ENCODE assay signal across 10 cellular contexts in the genomic region with DNA sequence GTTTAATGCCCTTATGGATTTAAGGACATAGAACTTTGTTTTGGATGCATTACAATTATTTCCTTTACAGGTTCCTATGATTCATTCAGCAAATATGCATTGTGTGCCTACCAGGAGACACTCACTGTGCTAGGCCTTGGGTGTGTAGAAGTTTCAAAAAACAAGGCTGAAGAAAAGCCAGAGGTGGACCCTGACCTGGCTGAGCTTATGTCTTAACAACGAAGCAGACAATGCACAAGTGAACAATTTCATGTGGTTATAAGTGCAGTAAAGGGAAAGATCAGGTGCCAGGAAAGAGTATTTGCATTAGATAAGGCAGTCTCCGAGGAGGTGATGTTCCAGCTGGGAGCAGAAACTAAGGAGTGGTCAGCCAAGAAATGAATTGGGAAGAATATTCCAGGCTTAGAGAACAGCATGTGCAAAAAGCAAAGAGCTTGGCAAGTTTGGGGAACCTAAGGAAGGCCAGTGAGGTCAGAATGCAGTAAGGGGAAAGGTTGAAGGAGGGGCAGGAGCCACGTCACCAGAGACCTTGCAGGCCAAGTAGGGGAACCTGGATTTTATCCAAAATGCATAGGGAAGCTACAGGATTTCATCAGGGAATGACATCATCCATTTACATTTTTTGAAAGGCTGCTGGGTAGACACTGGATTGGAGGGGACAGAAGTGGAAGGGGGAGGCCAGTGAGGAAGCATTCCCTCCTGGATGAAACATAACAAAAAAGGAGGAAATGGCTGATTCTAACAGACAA.
DNase-seq lines count a peak whose midpoint lies in the region; TF ChIP-seq lines count a peak whose summit lies in the region.
"Had no signal": no experiment of that assay in that cellular context is flagged by ENCODE, and none has a peak within 500 bp of the region (broad histone marks: within the 10 kb centered on the region; RNA-seq: fewer than 3 reads in every experiment).

No MANE protein-coding gene starts in this region.

- peaks cover 13% of the 10 kb centered on the region for H3K79me1 ChIP-seq in mesendoderm (ENCODE audit: low read length)

- no peak overlapping the region for H4K8ac ChIP-seq in mesendoderm (ENCODE audit: low read depth, low read length)

- H3K4me1 ChIP-seq in mesendoderm (ENCODE audit: control insufficient read depth, low read depth, low read length) = peaks cover 13% of the 10 kb centered on the region
- H3K4me1 ChIP-seq in adrenal gland (replicated peaks in 1 of 2) = peaks cover 0 to 12% of the 10 kb centered on the region in 2 donors

- H3K9me3 ChIP-seq in AG04450 (ENCODE audit: control insufficient read depth, insufficient read depth, low read length) = no peaks in the 10 kb centered on the region
- no peaks in the 10 kb centered on the region for H3K9me3 ChIP-seq in adrenal gland (replicated peaks in 1 of 3)

- peak overlapping the region; percentile 43 for H3K18ac ChIP-seq in mesendoderm (ENCODE audit: low read length)

- no peak overlapping the region for H3K4me2 ChIP-seq in mesendoderm (ENCODE audit: low read length)

- no peak for TF ChIP-seq CTCF in AG04450 (IDR thresholded peaks at IDR 0.05; ENCODE audit: low read depth, low read length)
- TF ChIP-seq CTCF in adrenal gland (IDR thresholded peaks at IDR 0.05) = no peak

- H3K27me3 ChIP-seq in AG04450 (ENCODE audit: control insufficient read depth, insufficient read depth, low read length) = no peaks in the 10 kb centered on the region
- H3K27me3 ChIP-seq in mesendoderm (ENCODE audit: insufficient read depth, low read length, poor library complexity) = no peaks in the 10 kb centered on the region
- H3K27me3 ChIP-seq in adrenal gland = no peaks in the 10 kb centered on the region

- H3K36me3 ChIP-seq in mesendoderm (ENCODE audit: control insufficient read depth, insufficient read depth, low read length) (no peaks in the 10 kb centered on the region), adrenal gland (replicated peaks in 1 of 2) (no peaks in the 10 kb centered on the region)

- CTCF ChIA-PET in AG04450 (lab: Charles Lee) = no interaction called here

- H3K4ac ChIP-seq in mesendoderm (ENCODE audit: low read depth, low read length) = no peak overlapping the region

- no peak overlapping the region for H2BK15ac ChIP-seq in mesendoderm (replicated peaks; ENCODE audit: low read depth)

- H2BK120ac ChIP-seq in mesendoderm (ENCODE audit: low read depth, low read length) = peak overlapping the region; percentile 70

- H3K9ac ChIP-seq in mesendoderm (ENCODE audit: low read length) = no peak overlapping the region

- POLR2A ChIA-PET in AG04450 (lab: Yijun Ruan, JAX) = no interaction called here

- no CpG with 5 or more reads among the region's 3 CpGs for WGBS in mesendoderm (ENCODE audit: extremely low coverage, insufficient coverage, low lambda C conversion rate)
- WGBS in adrenal gland, 4 donors = 42 to 50% (median 47%) methylated on average over 3 of the region's 3 CpGs

- no peak overlapping the region for H2AK5ac ChIP-seq in mesendoderm (ENCODE audit: low read length)

- TF ChIP-seq POLR2A in adrenal gland (IDR thresholded peaks at IDR 0.05) = no peak

- H3K23ac ChIP-seq in mesendoderm (ENCODE audit: low read length) = peak overlapping the region; percentile 66

- no peak overlapping the region for H4K5ac ChIP-seq in mesendoderm (ENCODE audit: low read length)

- H2BK5ac ChIP-seq in mesendoderm (ENCODE audit: low read length) = no peak overlapping the region

- H3K79me2 ChIP-seq in mesendoderm (ENCODE audit: control insufficient read depth, insufficient read depth, low read length) = peaks cover 17% of the 10 kb centered on the region

- DNase-seq in AG04450 (ENCODE audit: low read depth, low spot score) (peak; percentile 53), NCI-H69 (lab: John Stamatoyannopoulos, UW) (peak; percentile 33), epithelial cell of prostate (ENCODE audit: low read depth, low spot score) (peak; percentile 44), mesendoderm (peak; percentile 65), T-helper 2 cell (no peak), anterior cingulate cortex (lab: John Stamatoyannopoulos, UW) (no peak), adrenal gland (no peak)
- DNase-seq in activated naive CD4-positive, alpha-beta T cell treated with anti-CD3 and anti-CD28 coated beads, Interleukin-2, amount 50 U/mL, for 16 hours = no peak
- DNase-seq: CD4-positive, CD25-positive, alpha-beta regulatory T cell; NK-92 treated with Interleukin-12 subunit alpha and Interleukin-12 subunit beta, amount 100 ng/mL, for 24 hours had no signal

- peak overlapping the region; percentile 9 for H3K56ac ChIP-seq in mesendoderm (ENCODE audit: low read length)

- H3K4me3 ChIP-seq in AG04450 (ENCODE audit: low read depth, low read length) (no peak overlapping the region), mesendoderm (ENCODE audit: low read length) (no peak overlapping the region), adrenal gland (no peak overlapping the region)

- peak overlapping the region; percentile 86 for H3K27ac ChIP-seq in AG04450 (ENCODE audit: low read depth, low read length)
- peak overlapping the region; percentile 98 for H3K27ac ChIP-seq in epithelial cell of prostate
- H3K27ac ChIP-seq in mesendoderm (ENCODE audit: low read depth, low read length) = no peak overlapping the region
- peak overlapping the region in 1 of 5 donors; percentile 4 for H3K27ac ChIP-seq in adrenal gland

- intact Hi-C loops in adrenal gland (cut with DNase I) = no loop called here

Comparison
In these comparisons a context has a peak if more than half of its experiments do, and no peak if none do; other contexts are left out.
1. DNase-seq: peak in AG04450 (single experiment), NCI-H69 (single experiment), epithelial cell of prostate (single experiment) and mesendoderm (single experiment); none in T-helper 2 cell (0 of 5), anterior cingulate cortex (0 of 58), activated naive CD4-positive, alpha-beta T cell treated with anti-CD3 and anti-CD28 coated beads, Interleukin-2, amount 50 U/mL, for 16 hours (single experiment) and adrenal gland (0 of 7).